Comparison of ENCODE assay signal across 8 cellular contexts in the genomic region with DNA sequence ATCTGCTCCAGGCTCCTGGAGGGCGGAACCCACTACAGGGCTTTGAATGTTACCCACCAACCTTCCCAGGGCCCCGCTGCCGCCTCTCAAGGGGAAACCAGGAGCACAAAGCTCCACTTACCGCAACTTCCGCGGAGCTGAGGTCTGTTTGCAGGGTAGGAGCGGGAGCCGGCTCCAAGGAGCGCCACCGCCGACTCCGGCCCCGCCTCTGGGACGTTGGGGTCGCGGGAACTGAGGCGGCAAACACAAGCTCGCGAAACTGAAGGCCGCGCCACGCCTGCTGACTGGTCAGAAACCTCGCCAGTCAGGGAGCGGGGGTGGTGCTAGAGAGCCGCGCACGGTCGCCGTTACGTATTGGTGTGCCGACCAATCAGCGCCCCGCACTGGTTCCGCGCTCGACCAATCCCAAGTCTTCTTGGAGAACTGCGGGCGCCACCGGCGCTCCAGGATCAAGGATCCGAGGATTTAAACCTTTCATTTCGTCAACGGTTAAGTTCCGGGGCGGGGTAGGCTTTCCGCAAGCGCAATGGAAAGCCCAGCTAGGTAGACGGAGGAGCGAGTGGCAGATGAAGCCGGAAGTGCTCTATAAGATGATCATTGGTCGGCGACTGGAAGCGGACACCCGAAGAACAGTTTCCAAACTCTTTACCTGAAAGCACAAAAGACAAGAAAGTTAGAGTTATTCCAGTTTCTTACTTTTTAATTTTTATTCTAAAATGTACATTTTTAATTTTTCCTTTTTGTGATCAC. TPM values are rescaled to one million over a fixed set of nuclear protein-coding genes. Genes with fewer than 3 reads are reported as not detected.
DNase-seq lines count a peak whose midpoint lies in the region; ATAC-seq, FAIRE-seq and TF ChIP-seq lines count a peak whose summit lies in the region.

Gene STIL, minus strand, starts transcription at position 233 of the 750 bp plus-strand sequence. CDS start 3,828 bp downstream, outside the sequence.

- peak; percentile 94 for DNase-seq in GM13977 (ENCODE audit: low spot score)
- peak; percentile 99 for DNase-seq in NCI-H1694 (lab: John Stamatoyannopoulos, UW)
- peak; percentile 58 to 99 (median 96) for DNase-seq in amygdala (lab: John Stamatoyannopoulos, UW)
- DNase-seq in left ventricle myocardium inferior, result peak; percentile 98
- DNase-seq in progenitor cell of endocrine pancreas (ENCODE audit: low spot score, unreplicated experiment), result peak; percentile 98
- DNase-seq in urothelium cell line (ENCODE audit: low spot score), result peak; percentile 98

- peak within 1 kb of the TSS; percentile 97 for H3K27ac Mint-ChIP-seq in T-helper 1 cell treated with Interleukin-12 subunit alpha and Interleukin-12 subunit beta and Interleukin-4 antibody, amounts not matched to agents 30 μg/mL and 1 μg/mL, for 36 hours
- H3K27ac Mint-ChIP-seq in progenitor cell of endocrine pancreas, result peak within 1 kb of the TSS; percentile 99

- intact Hi-C loops in left ventricle myocardium inferior (cut with micrococcal nuclease), result no loop called here

- peak; percentile 95 for ATAC-seq in HG02884 (IDR thresholded peaks at IDR 0.05; ENCODE audit: unreplicated experiment)

- no peaks in the 10 kb centered on the region for H3K9me3 Mint-ChIP-seq in T-helper 1 cell treated with Interleukin-12 subunit alpha and Interleukin-12 subunit beta and Interleukin-4 antibody, amounts not matched to agents 30 μg/mL and 1 μg/mL, for 36 hours
- no peaks in the 10 kb centered on the region for H3K9me3 Mint-ChIP-seq in progenitor cell of endocrine pancreas (ENCODE audit: low read depth)

- H3K4me3 ChIP-seq in left ventricle myocardium inferior, result peak within 1 kb of the TSS; percentile 70

- H3K4me1 Mint-ChIP-seq in T-helper 1 cell treated with Interleukin-12 subunit alpha and Interleukin-12 subunit beta and Interleukin-4 antibody, amounts not matched to agents 30 μg/mL and 1 μg/mL, for 36 hours (ENCODE audit: low read depth), result peaks cover 24% of the 10 kb centered on the region
- H3K4me1 Mint-ChIP-seq in progenitor cell of endocrine pancreas (ENCODE audit: low read depth), result peaks cover 11% of the 10 kb centered on the region

- no peaks in the 10 kb centered on the region for H3K27me3 Mint-ChIP-seq in T-helper 1 cell treated with Interleukin-12 subunit alpha and Interleukin-12 subunit beta and Interleukin-4 antibody, amounts not matched to agents 30 μg/mL and 1 μg/mL, for 36 hours (ENCODE audit: low read depth)
- H3K27me3 Mint-ChIP-seq in progenitor cell of endocrine pancreas, result no peaks in the 10 kb centered on the region

- peak within 1 kb of the TSS; percentile 90 for H3K27ac ChIP-seq in left ventricle myocardium inferior (replicated peaks)

- no peak for FAIRE-seq in urothelium cell line (lab: Jason Lieb, UNC)

- peak within 1 kb of the TSS; percentile 91 for H3K4me3 Mint-ChIP-seq in T-helper 1 cell treated with Interleukin-12 subunit alpha and Interleukin-12 subunit beta and Interleukin-4 antibody, amounts not matched to agents 30 μg/mL and 1 μg/mL, for 36 hours
- H3K4me3 Mint-ChIP-seq in progenitor cell of endocrine pancreas (ENCODE audit: low read depth), result peak within 1 kb of the TSS; percentile 95

- H3K27me3 ChIP-seq in left ventricle myocardium inferior (ENCODE audit: low read depth), result no peaks in the 10 kb centered on the region

- peaks cover 16% of the 10 kb centered on the region for H3K4me1 ChIP-seq in left ventricle myocardium inferior

- no peaks in the 10 kb centered on the region for H3K9me3 ChIP-seq in left ventricle myocardium inferior (replicated peaks)

- no peaks in the 10 kb centered on the region for H3K36me3 ChIP-seq in left ventricle myocardium inferior

- no peak for TF ChIP-seq CTCF in GM13977 (IDR thresholded peaks at IDR 0.05; ENCODE audit: extremely low read depth, insufficient read depth, missing control alignments)
- peak; percentile 31 for TF ChIP-seq CTCF in left ventricle myocardium inferior (IDR thresholded peaks at IDR 0.05; ENCODE audit: borderline replicate concordance)
- TF ChIP-seq CTCF in progenitor cell of endocrine pancreas (IDR thresholded peaks at IDR 0.05; ENCODE audit: unreplicated experiment), result no peak

- in situ Hi-C loops in GM13977 (cut with MboI; ENCODE audit: low pct_unique_long_range_greater_than_20kb, low sequenced_read_pairs, unreplicated experiment), result no loop called here

- H3K36me3 Mint-ChIP-seq in T-helper 1 cell treated with Interleukin-12 subunit alpha and Interleukin-12 subunit beta and Interleukin-4 antibody, amounts not matched to agents 30 μg/mL and 1 μg/mL, for 36 hours (ENCODE audit: low read depth), result peaks cover 17% of the 10 kb centered on the region
- no peaks in the 10 kb centered on the region for H3K36me3 Mint-ChIP-seq in progenitor cell of endocrine pancreas (ENCODE audit: insufficient read depth)

RNA-seq across cellular contexts. Expression of gene STIL, which starts in this region (rescaled TPM):
- 0.58 TPM for total RNA-seq in left ventricle myocardium inferior
- total RNA-seq in progenitor cell of endocrine pancreas, result 14.8 TPM in 2 replicates

Comparison
In these comparisons a context has a peak if more than half of its experiments do, and no peak if none do; other contexts are left out.
1. Peak in every context shown above with its lines: DNase-seq, ATAC-seq, H3K4me3 ChIP-seq and H3K27ac ChIP-seq.
2. RNA of gene STIL (total RNA-seq): 14.8 TPM in progenitor cell of endocrine pancreas; 0.58 TPM in left ventricle myocardium inferior (single experiment); every median in the first group is over 10 times any median in the second.
3. Peak in DNase-seq, H3K4me3 ChIP-seq and H3K27ac ChIP-seq in left ventricle myocardium inferior; RNA of the gene not detected or under 1 TPM.